Comparison of ENCODE assay signal across 2 cellular contexts in genomic region chr3:19293295-19293694, GRCh38.
TF ChIP-seq lines count a peak whose summit lies in the region.

No MANE protein-coding gene starts in this region.

TF ChIP-seq in GM23338, 12 proteins besides CTCF, POLR2A, EP300 and RAD21:
- TF ChIP-seq ZNF114 (CRISPR knock-in tag; IDR thresholded peaks at IDR 0.05) (no peak), REST (IDR thresholded peaks at IDR 0.05; ENCODE audit: unreplicated experiment) (no peak), EZH2 (IDR thresholded peaks at IDR 0.05; ENCODE audit: low read depth, unreplicated experiment) (no peak), ZNF462 (CRISPR knock-in tag; IDR thresholded peaks at IDR 0.05) (no peak), EZH2phosphoT487 (IDR thresholded peaks at IDR 0.05; ENCODE audit: unreplicated experiment) (no peak), STAT1 (IDR thresholded peaks at IDR 0.05; ENCODE audit: unreplicated experiment) (no peak), CREB1 (CRISPR knock-in tag; IDR thresholded peaks at IDR 0.05; ENCODE audit: low read depth) (no peak), ETS1 (IDR thresholded peaks at IDR 0.05) (no peak), POLR2AphosphoS5 (IDR thresholded peaks at IDR 0.05; ENCODE audit: low read depth) (no peak), ZNF331 (CRISPR knock-in tag; IDR thresholded peaks at IDR 0.05; ENCODE audit: low read depth) (no peak), NANOG (IDR thresholded peaks at IDR 0.05; ENCODE audit: borderline replicate concordance) (no peak)

TF ChIP-seq in H1, 55 proteins besides CTCF, POLR2A, EP300 and RAD21:
- TF ChIP-seq KDM4A (IDR thresholded peaks at IDR 0.05; ENCODE audit: low read depth, low read length, severe bottlenecking): no peak
- TF ChIP-seq KDM1A (IDR thresholded peaks at IDR 0.05; ENCODE audit: borderline replicate concordance, low read length): no peak
- TF ChIP-seq JUND (IDR thresholded peaks at IDR 0.05; ENCODE audit: low read length): no peak
